Comparison of ENCODE assay signal across 22 cellular contexts in the genomic region with DNA sequence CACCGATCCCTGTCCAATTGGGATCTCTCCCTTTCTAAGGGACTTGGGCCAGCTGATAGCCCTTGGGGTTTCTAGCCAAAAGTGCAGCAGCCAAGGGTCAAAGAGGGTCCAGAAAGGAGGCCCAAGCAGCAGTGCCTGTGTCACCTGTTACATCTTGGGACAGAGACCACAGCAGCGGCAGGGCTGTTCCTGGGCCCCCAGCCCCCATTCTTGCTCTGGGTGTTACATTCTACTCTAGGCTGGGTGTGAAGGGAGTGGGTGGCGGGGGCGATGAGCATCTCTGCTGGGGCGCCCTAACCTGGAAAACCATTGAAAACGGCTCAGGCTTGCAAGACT. TPM values are rescaled to one million over a fixed set of nuclear protein-coding genes. Genes with fewer than 3 reads are reported as not detected.
DNase-seq lines count a peak whose midpoint lies in the region; ATAC-seq, FAIRE-seq and TF ChIP-seq lines count a peak whose summit lies in the region.
"Had no signal": no experiment of that assay in that cellular context is flagged by ENCODE, and none has a peak within 500 bp of the region (broad histone marks: within the 10 kb centered on the region; RNA-seq: fewer than 3 reads in every experiment).

No MANE protein-coding gene starts in this region.

- peaks cover 63% of the 10 kb centered on the region for H3K27me3 ChIP-seq in astrocyte (ENCODE audit: insufficient read depth, low read length)
- peaks cover 100% of the 10 kb centered on the region for H3K27me3 ChIP-seq in iPS-20b (ENCODE audit: insufficient read depth, low read length)
- H3K27me3 ChIP-seq in upper lobe of left lung, result peaks cover 2 to 92% (median 48%) of the 10 kb centered on the region in 4 donors
- peaks cover 40% of the 10 kb centered on the region for H3K27me3 ChIP-seq in WERI-Rb-1 (ENCODE audit: insufficient read depth, low read depth, severe bottlenecking)

- 7 to 16% methylated on average over 4 to 6 of the region's 6 CpGs for WGBS in upper lobe of left lung, 2 donors

- DNase-seq in astrocyte (ENCODE audit: low read depth), result no peak
- no peak for DNase-seq in upper lobe of left lung
- no peak for DNase-seq in WERI-Rb-1
- DNase-seq in DMS153 treated with DMSO at 0.1 percent for 48 hours (lab: John Stamatoyannopoulos, UW; ENCODE audit: unreplicated experiment), result no peak
- no peak for DNase-seq in MV-4-11 (lab: John Stamatoyannopoulos, UW)
- DNase-seq: activated naive CD4-positive, alpha-beta T cell; activated T-cell treated with anti-CD3 and anti-CD28 coated beads for 4 hours; anterior cingulate cortex; Caco-2; left cardiac atrium; midbrain; NCI-H2029; NCI-H510A; stimulated activated CD4-positive, alpha-beta T cell treated with anti-CD3 and anti-CD28 coated beads, Interleukin-1b, Interleukin-23, amount 100 ng/mL, for 48 hours; stomach; uterus had no signal

- TF ChIP-seq CTCF in HEK293 (tag by site-specific recombination; IDR thresholded peaks at IDR 0.05), result no peak
- TF ChIP-seq CTCF in astrocyte (IDR thresholded peaks at IDR 0.05; ENCODE audit: insufficient read depth, low read depth, low read length), result no peak
- TF ChIP-seq CTCF in upper lobe of left lung (IDR thresholded peaks at IDR 0.05), result no peak
- TF ChIP-seq CTCF in WERI-Rb-1 (IDR thresholded peaks at IDR 0.05; ENCODE audit: low read depth, low read length), result no peak

- H3K4me3 ChIP-seq in HEK293 (ENCODE audit: low read depth, low read length) (peak overlapping the region; percentile 65), astrocyte (ENCODE audit: insufficient read depth, low read depth, low read length) (peak overlapping the region; percentile 73), iPS-20b (ENCODE audit: low read length) (peak overlapping the region; percentile 54), skin epidermis (peak overlapping the region in 4 of 7 experiments; percentile 1 to 37 (median 13)), upper lobe of left lung (no peak overlapping the region), WERI-Rb-1 (ENCODE audit: low read depth, low read length) (no peak overlapping the region)
- H3K4me3 ChIP-seq: uterus had no signal

- CTCF ChIA-PET in HEK293 (lab: Yijun Ruan, JAX), result no interaction called here

- peaks cover 6% of the 10 kb centered on the region for H4K20me1 ChIP-seq in astrocyte (ENCODE audit: insufficient read depth, low read length)

- ATAC-seq in upper lobe of left lung (ENCODE audit: low FRiP score in 2 of 2), result no peak

- TF ChIP-seq POLR2A in upper lobe of left lung (IDR thresholded peaks at IDR 0.05), result no peak

- H3K4me3 Mint-ChIP-seq in astrocyte (ENCODE audit: unreplicated experiment), result no peak overlapping the region

- H3K4me1 ChIP-seq in HEK293 (ENCODE audit: control insufficient read depth, insufficient read depth, low read length) (peaks cover 8% of the 10 kb centered on the region), astrocyte (ENCODE audit: insufficient read depth, low read length) (peaks cover 15% of the 10 kb centered on the region), iPS-20b (ENCODE audit: insufficient read depth, low read length) (peaks cover 9% of the 10 kb centered on the region), upper lobe of left lung (peaks cover 35 to 64% (median 38%) of the 10 kb centered on the region in 4 donors)
- H3K4me1 ChIP-seq: Caco-2 had no signal

- H3K79me2 ChIP-seq in astrocyte (ENCODE audit: insufficient read depth, low read length), result peaks cover 48% of the 10 kb centered on the region

- peaks cover 39% of the 10 kb centered on the region for H3K9me3 Mint-ChIP-seq in astrocyte (ENCODE audit: unreplicated experiment)

- FAIRE-seq in astrocyte (lab: Jason Lieb, UNC), result no peak
- FAIRE-seq: endometrium had no signal

- peaks cover 1% of the 10 kb centered on the region for H3K36me3 Mint-ChIP-seq in astrocyte (ENCODE audit: low read depth, unreplicated experiment)

- no peak overlapping the region for H3K27ac Mint-ChIP-seq in astrocyte (ENCODE audit: unreplicated experiment)

- H3K4me1 Mint-ChIP-seq in astrocyte (ENCODE audit: low read depth, unreplicated experiment), result no peaks in the 10 kb centered on the region

- no peak overlapping the region for H2AFZ ChIP-seq in astrocyte (ENCODE audit: low read depth, low read length)

- H3K9ac ChIP-seq in astrocyte (ENCODE audit: low read length), result peak overlapping the region; percentile 85
- peak overlapping the region; percentile 18; the same call in 1 of the 2 replicates for H3K9ac ChIP-seq in iPS-20b (ENCODE audit: low read depth, low read length)

- H3K27ac ChIP-seq in HEK293 (ENCODE audit: extremely low read depth, low read depth, low read length) (no peak overlapping the region), astrocyte (ENCODE audit: low read depth, low read length) (peak overlapping the region; percentile 68), iPS-20b (ENCODE audit: low read length) (no peak overlapping the region), skin epidermis (peak overlapping the region in 4 of 21 experiments; percentile 60 to 84 (median 72)), upper lobe of left lung (no peak overlapping the region), WERI-Rb-1 (no peak overlapping the region)
- H3K27ac ChIP-seq: right atrium auricular region, stomach, uterus had no signal

- TF ChIP-seq EP300 in upper lobe of left lung (IDR thresholded peaks at IDR 0.05), result no peak

- H3K9me3 ChIP-seq in HEK293 (ENCODE audit: control insufficient read depth, insufficient read depth, low read depth, low read length) (no peaks in the 10 kb centered on the region), astrocyte (ENCODE audit: insufficient read depth, low read depth, low read length) (peaks cover 3% of the 10 kb centered on the region), iPS-20b (ENCODE audit: insufficient read depth, low read depth, low read length) (peaks cover 6% of the 10 kb centered on the region; the same call in 1 of the 2 replicates), upper lobe of left lung (no peaks in the 10 kb centered on the region), WERI-Rb-1 (ENCODE audit: severe bottlenecking) (peaks cover 5% of the 10 kb centered on the region)
- H3K9me3 ChIP-seq: Caco-2, right atrium auricular region, uterus had no signal

- peaks cover 14 to 45% of the 10 kb centered on the region in 2 experiments; a peak in 2 of 3 replicates for H3K36me3 ChIP-seq in HEK293 (ENCODE audit: control insufficient read depth in 2 of 2, insufficient read depth in 1 of 2, low read length in 2 of 2)
- no peaks in the 10 kb centered on the region for H3K36me3 ChIP-seq in astrocyte (ENCODE audit: insufficient read depth, low read length)
- no peaks in the 10 kb centered on the region for H3K36me3 ChIP-seq in iPS-20b (ENCODE audit: insufficient read depth, low read depth, low read length)
- H3K36me3 ChIP-seq in upper lobe of left lung, result no peaks in the 10 kb centered on the region
- no peaks in the 10 kb centered on the region for H3K36me3 ChIP-seq in WERI-Rb-1
- H3K36me3 ChIP-seq: right atrium auricular region, stomach, uterus had no signal

- peaks cover 93% of the 10 kb centered on the region for H3K27me3 Mint-ChIP-seq in astrocyte (ENCODE audit: low read depth, unreplicated experiment)

- POLR2A ChIA-PET in HEK293 (lab: Yijun Ruan, JAX), result interaction anchor here (0.7 to 2.2 kb wide), 3 partner anchors 21 to 273 kb away, joined by 3 to 31 read pairs (median 5); no protein-coding TSS in a partner anchor

- H3K4me2 ChIP-seq in astrocyte (ENCODE audit: low read length), result peak overlapping the region; percentile 87

TF ChIP-seq in HEK293, 187 proteins besides CTCF, POLR2A, EP300 and RAD21:
- TF ChIP-seq ZNF335 (tag by site-specific recombination; conservative IDR thresholded peaks at IDR 0.05) (0 out of 2 replicates have a peak, but pooled peaks have one; percentile 14), PRDM1 (tag by site-specific recombination; IDR thresholded peaks at IDR 0.05) (no peak), ZFHX2 (tag by site-specific recombination; conservative IDR thresholded peaks at IDR 0.05) (peak; percentile 24), SCRT2 (tag by site-specific recombination; IDR thresholded peaks at IDR 0.05) (peak; percentile 84), SCRT1 (tag by site-specific recombination; IDR thresholded peaks at IDR 0.05; ENCODE audit: borderline replicate concordance) (0 out of 2 replicates have a peak, but pooled peaks have one; percentile 37), ZNF138 (tag by site-specific recombination; IDR thresholded peaks at IDR 0.05; ENCODE audit: borderline replicate concordance) (no peak), ZNF112 (tag by site-specific recombination; IDR thresholded peaks at IDR 0.05) (no peak)

RNA-seq across cellular contexts. Expression of gene PAX3, which starts 1.2 kb away (rescaled TPM):
- total RNA-seq in astrocyte, result not detected in 2 replicates
- total RNA-seq in upper lobe of left lung, result 1 to 10 TPM in 1 of 6 donors, not detected in 5; 1.0 TPM
- total RNA-seq: Caco-2, G401, stomach, uterus had no signal

Comparison
In these comparisons a context has a peak if more than half of its experiments do, and no peak if none do; other contexts are left out.
1. H3K4me3 ChIP-seq: peak in HEK293 (single experiment), astrocyte (single experiment), iPS-20b (single experiment) and skin epidermis (4 of 7); none in upper lobe of left lung (0 of 4) and WERI-Rb-1 (single experiment).